In the genomic region with DNA sequence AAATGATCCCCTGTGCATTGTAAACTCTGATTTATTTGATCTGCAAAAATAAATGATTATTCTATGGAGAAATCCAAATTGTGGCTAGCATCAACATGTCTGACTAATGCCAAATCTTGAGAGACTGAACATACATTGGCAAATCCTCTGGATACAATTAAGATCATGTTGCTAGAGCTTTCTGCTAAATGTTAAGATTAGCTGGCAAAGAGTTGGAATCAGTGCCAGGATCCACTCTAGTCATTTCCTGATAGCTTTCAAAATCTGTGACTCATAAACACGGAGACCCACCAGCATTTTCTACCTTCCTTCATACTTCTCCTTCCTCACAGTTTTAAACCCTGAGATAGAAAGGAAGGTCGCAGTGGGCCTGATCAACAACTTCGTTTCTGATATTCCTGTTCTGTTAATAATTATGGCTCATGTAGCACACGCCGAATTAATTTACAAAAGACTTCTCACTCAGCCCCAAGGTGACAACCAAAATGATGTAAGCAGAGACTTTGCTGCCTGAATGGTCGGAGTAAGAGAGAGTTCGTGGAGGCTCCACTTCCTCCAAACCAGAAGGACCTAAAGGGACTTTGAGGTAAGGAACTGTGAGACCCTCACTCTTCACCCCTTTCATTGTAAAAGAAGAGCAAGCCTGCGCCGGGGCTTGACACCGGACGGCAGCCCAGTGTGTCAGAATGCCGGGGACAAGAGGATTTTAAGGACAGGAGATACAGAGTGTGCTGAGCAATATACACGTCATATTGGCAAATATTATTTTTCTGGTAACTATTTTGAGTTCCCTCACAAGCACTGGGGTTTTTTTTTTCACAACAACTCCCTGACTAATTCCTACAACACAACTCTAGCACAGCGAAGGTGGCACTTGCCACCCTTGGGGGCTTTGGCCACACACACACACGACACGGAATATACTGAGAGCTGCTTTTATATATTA, we compare ENCODE assay signal across 12 cellular contexts. TPM values are rescaled to one million over a fixed set of nuclear protein-coding genes. Genes with fewer than 3 reads are reported as not detected.
DNase-seq lines count a peak whose midpoint lies in the region; ATAC-seq, FAIRE-seq and TF ChIP-seq lines count a peak whose summit lies in the region.
"Had no signal": no experiment of that assay in that cellular context is flagged by ENCODE, and none has a peak within 500 bp of the region (broad histone marks: within the 10 kb centered on the region; RNA-seq: fewer than 3 reads in every experiment).

No MANE protein-coding gene starts in this region.

- peaks cover 3 to 10% of the 10 kb centered on the region in 2 donors for H3K4me1 ChIP-seq in ascending aorta

- H3K36me3 ChIP-seq in ascending aorta = no peaks in the 10 kb centered on the region

- no peak for TF ChIP-seq POLR2A in H54 (IDR thresholded peaks at IDR 0.05; ENCODE audit: low read depth, low read length)

- ATAC-seq in HG03432 (IDR thresholded peaks at IDR 0.05; ENCODE audit: unreplicated experiment) = no peak
- ATAC-seq: activated naive CD8-positive, alpha-beta T cell treated with anti-CD3 and anti-CD28 coated beads, Interleukin-2, amount 50 U/mL, for 24 hours had no signal

- peak; percentile 45 for FAIRE-seq in H54 (lab: Jason Lieb, UNC)

- no peaks in the 10 kb centered on the region for H3K27me3 ChIP-seq in ascending aorta

- no peak for TF ChIP-seq CTCF in ascending aorta (IDR thresholded peaks at IDR 0.05)

- intact Hi-C loops in ascending aorta (cut with DNase I) = loop anchor here (1.0 to 2.0 kb wide), 3 partner anchors 21 to 65 kb away; a partner anchor contains a TSS

- no peaks in the 10 kb centered on the region for H3K9me3 ChIP-seq in ascending aorta

- peak overlapping the region; percentile 83 to 86 for H3K27ac ChIP-seq in ascending aorta

- DNase-seq in 8988T (peak; percentile 48), H54 (ENCODE audit: insufficient read length, low spot score) (peak; percentile 71), ascending aorta (ENCODE audit: low spot score in 2 of 2) (no peak), glomerular visceral epithelial cell (ENCODE audit: extremely low spot score) (peak; percentile 28), NCI-H2029 (lab: John Stamatoyannopoulos, UW) (no peak), SHP77 treated with DMSO at 0.1 percent for 48 hours (lab: John Stamatoyannopoulos, UW) (no peak), epidermal melanocyte (ENCODE audit: insufficient read length, low spot score) (no peak)
- DNase-seq: activated naive CD8-positive, alpha-beta T cell treated with anti-CD3 and anti-CD28 coated beads, Interleukin-2, amount 50 U/mL, for 24 hours; C1 segment of cervical spinal cord; midbrain; NCI-H774 had no signal

- H3K4me3 ChIP-seq in ascending aorta = peak overlapping the region in 1 of 2 donors; percentile 43

RNA-seq across cellular contexts. Expression of a gene that starts 42.0 kb away (rescaled TPM):
- total RNA-seq in ascending aorta = 1,290 TPM

Comparison
In these comparisons a context has a peak if more than half of its experiments do, and no peak if none do; other contexts are left out.
1. DNase-seq: peak in 8988T (single experiment), H54 (single experiment) and glomerular visceral epithelial cell (single experiment); none in ascending aorta (0 of 2), NCI-H2029 (single experiment), SHP77 treated with DMSO at 0.1 percent for 48 hours (single experiment) and epidermal melanocyte (single experiment).